In genomic region chr3:100082108-100082642, GRCh38 we compare ENCODE assay signal across 1 cellular context.
TF ChIP-seq lines count a peak whose summit lies in the region.

No MANE protein-coding gene starts in this region.

TF ChIP-seq in IMR-90, 13 proteins besides CTCF, POLR2A, EP300 and RAD21:
- TF ChIP-seq CHD1 (IDR thresholded peaks at IDR 0.05; ENCODE audit: low read depth, low read length), result no peak
- TF ChIP-seq SMC3 (IDR thresholded peaks at IDR 0.05; ENCODE audit: low read depth, low read length), result no peak
- TF ChIP-seq, protein P1, sequence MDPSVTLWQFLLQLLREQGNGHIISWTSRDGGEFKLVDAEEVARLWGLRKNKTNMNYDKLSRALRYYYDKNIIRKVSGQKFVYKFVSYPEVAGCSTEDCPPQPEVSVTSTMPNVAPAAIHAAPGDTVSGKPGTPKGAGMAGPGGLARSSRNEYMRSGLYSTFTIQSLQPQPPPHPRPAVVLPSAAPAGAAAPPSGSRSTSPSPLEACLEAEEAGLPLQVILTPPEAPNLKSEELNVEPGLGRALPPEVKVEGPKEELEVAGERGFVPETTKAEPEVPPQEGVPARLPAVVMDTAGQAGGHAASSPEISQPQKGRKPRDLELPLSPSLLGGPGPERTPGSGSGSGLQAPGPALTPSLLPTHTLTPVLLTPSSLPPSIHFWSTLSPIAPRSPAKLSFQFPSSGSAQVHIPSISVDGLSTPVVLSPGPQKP (IDR thresholded peaks at IDR 0.05; ENCODE audit: borderline replicate concordance, low read depth, low read length), result no peak
- TF ChIP-seq NFE2L2 (IDR thresholded peaks at IDR 0.05; ENCODE audit: low read depth, low read length), result no peak
- TF ChIP-seq MAFK (IDR thresholded peaks at IDR 0.05; ENCODE audit: low read depth, low read length), result no peak
- TF ChIP-seq MAZ (IDR thresholded peaks at IDR 0.05; ENCODE audit: borderline replicate concordance, low read depth, low read length), result no peak
- TF ChIP-seq FOS (IDR thresholded peaks at IDR 0.05; ENCODE audit: low read depth, low read length), result no peak
- TF ChIP-seq CEBPB (IDR thresholded peaks at IDR 0.05; ENCODE audit: low read depth, low read length), result no peak
- no peak for TF ChIP-seq MXI1 (IDR thresholded peaks at IDR 0.05; ENCODE audit: borderline replicate concordance, low read depth, low read length)
- no peak for TF ChIP-seq RCOR1 (IDR thresholded peaks at IDR 0.05; ENCODE audit: insufficient replicate concordance, low read length)
- TF ChIP-seq, protein P2, sequence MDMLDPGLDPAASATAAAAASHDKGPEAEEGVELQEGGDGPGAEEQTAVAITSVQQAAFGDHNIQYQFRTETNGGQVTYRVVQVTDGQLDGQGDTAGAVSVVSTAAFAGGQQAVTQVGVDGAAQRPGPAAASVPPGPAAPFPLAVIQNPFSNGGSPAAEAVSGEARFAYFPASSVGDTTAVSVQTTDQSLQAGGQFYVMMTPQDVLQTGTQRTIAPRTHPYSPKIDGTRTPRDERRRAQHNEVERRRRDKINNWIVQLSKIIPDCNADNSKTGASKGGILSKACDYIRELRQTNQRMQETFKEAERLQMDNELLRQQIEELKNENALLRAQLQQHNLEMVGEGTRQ (IDR thresholded peaks at IDR 0.05; ENCODE audit: low read depth, low read length), result no peak
- no peak for TF ChIP-seq BHLHE40 (IDR thresholded peaks at IDR 0.05; ENCODE audit: low read depth, low read length)
- TF ChIP-seq RFX5 (IDR thresholded peaks at IDR 0.05; ENCODE audit: low read depth, low read length), result no peak
